Comparison of ENCODE assay signal across 8 cellular contexts in genomic region chrX:20382518-20383291, GRCh38.
A peak's percentile ranks its signal among the peaks of the same experiment; 100 is the strongest.
DNase-seq lines count a peak whose midpoint lies in the region; ATAC-seq and TF ChIP-seq lines count a peak whose summit lies in the region.

No MANE protein-coding gene starts in this region.

- H3K4me3 ChIP-seq in upper lobe of left lung, result no peak overlapping the region

- WGBS in upper lobe of left lung, 2 donors, result 44 to 52% methylated on average over 3 of the region's 3 CpGs

- no peaks in the 10 kb centered on the region for H3K27me3 Mint-ChIP-seq in stimulated activated naive B cell treated with anti-CD40 and anti-IgM and Interleukin-4, amounts not matched to agents 10 μg/mL and 1 μg/mL and 100 μg/mL, for 72 hours

- no peaks in the 10 kb centered on the region for H3K9me3 ChIP-seq in upper lobe of left lung

- peaks cover 5 to 6% of the 10 kb centered on the region in 2 donors for H3K4me1 Mint-ChIP-seq in stimulated activated naive B cell treated with anti-CD40 and anti-IgM and Interleukin-4, amounts not matched to agents 10 μg/mL and 1 μg/mL and 100 μg/mL, for 72 hours

- no peaks in the 10 kb centered on the region for H3K4me1 ChIP-seq in upper lobe of left lung

- H3K27ac ChIP-seq in upper lobe of left lung, result no peak overlapping the region

- H3K27ac Mint-ChIP-seq in stimulated activated naive B cell treated with anti-CD40 and anti-IgM and Interleukin-4, amounts not matched to agents 10 μg/mL and 1 μg/mL and 100 μg/mL, for 72 hours, result no peak overlapping the region

- no peaks in the 10 kb centered on the region for H3K36me3 Mint-ChIP-seq in stimulated activated naive B cell treated with anti-CD40 and anti-IgM and Interleukin-4, amounts not matched to agents 10 μg/mL and 1 μg/mL and 100 μg/mL, for 72 hours

- H3K27me3 ChIP-seq in upper lobe of left lung, result no peaks in the 10 kb centered on the region

- no peak for TF ChIP-seq CTCF in upper lobe of left lung (IDR thresholded peaks at IDR 0.05)

- DNase-seq in Right ventricle myocardium inferior (ENCODE audit: missing footprints) (no peak), cardiac septum (ENCODE audit: low spot score) (no peak), dedifferentiated amniotic fluid mesenchymal stem cell (ENCODE audit: extremely low spot score) (no peak), upper lobe of left lung (no peak)
- DNase-seq in activated naive CD4-positive, alpha-beta T cell treated with anti-CD3 and anti-CD28 coated beads, Interleukin-2, amount 50 U/mL, for 16 hours, result peak; percentile 10
- DNase-seq in stimulated activated naive B cell treated with anti-CD40 and anti-IgM and Interleukin-4, amounts not matched to agents 10 μg/mL and 1 μg/mL and 100 μg/mL, for 72 hours, result no peak

- no peaks in the 10 kb centered on the region for H3K36me3 ChIP-seq in upper lobe of left lung

- no peaks in the 10 kb centered on the region for H3K9me3 Mint-ChIP-seq in stimulated activated naive B cell treated with anti-CD40 and anti-IgM and Interleukin-4, amounts not matched to agents 10 μg/mL and 1 μg/mL and 100 μg/mL, for 72 hours

- intact Hi-C loops in Right ventricle myocardium inferior (cut with DNase I), result no loop called here
- intact Hi-C loops in cardiac septum (cut with DNase I), result no loop called here

- TF ChIP-seq POLR2A in upper lobe of left lung (IDR thresholded peaks at IDR 0.05), result no peak

- TF ChIP-seq EP300 in upper lobe of left lung (IDR thresholded peaks at IDR 0.05), result no peak

- ATAC-seq in Right ventricle myocardium inferior (peak; percentile 83), HG03442 (IDR thresholded peaks at IDR 0.05; ENCODE audit: unreplicated experiment) (peak; percentile 52), upper lobe of left lung (ENCODE audit: low FRiP score in 2 of 2) (no peak), GM21367 (IDR thresholded peaks at IDR 0.05; ENCODE audit: unreplicated experiment) (no peak)
- ATAC-seq in stimulated activated naive B cell treated with anti-CD40 and anti-IgM and Interleukin-4, amounts not matched to agents 10 μg/mL and 1 μg/mL and 100 μg/mL, for 72 hours (replicated peaks), result peak; percentile 31 to 60

- H3K4me3 Mint-ChIP-seq in stimulated activated naive B cell treated with anti-CD40 and anti-IgM and Interleukin-4, amounts not matched to agents 10 μg/mL and 1 μg/mL and 100 μg/mL, for 72 hours, result no peak overlapping the region

Comparison
In these comparisons a context has a peak if more than half of its experiments do, and no peak if none do; other contexts are left out.
1. ATAC-seq: peak in Right ventricle myocardium inferior (single experiment), HG03442 (single experiment) and stimulated activated naive B cell treated with anti-CD40 and anti-IgM and Interleukin-4, amounts not matched to agents 10 μg/mL and 1 μg/mL and 100 μg/mL, for 72 hours (2 of 2); none in upper lobe of left lung (0 of 2) and GM21367 (single experiment).